Comparison of ENCODE assay signal across 8 cellular contexts in genomic region chr1:145464708-145465336, GRCh38. TPM values are rescaled to one million over a fixed set of nuclear protein-coding genes. Genes with fewer than 3 reads are reported as not detected.
A peak's percentile ranks its signal among the peaks of the same experiment; 100 is the strongest.
DNase-seq lines count a peak whose midpoint lies in the region; ATAC-seq and TF ChIP-seq lines count a peak whose summit lies in the region.
"Not testable (repeated sequence)": the region's sequence is repeated elsewhere in the genome, so short reads cannot be mapped to it uniquely, and the experiment has no call there.

No MANE protein-coding gene starts in this region.

- H3K4me3 ChIP-seq in BJ (ENCODE audit: low read depth, low read length), result peak overlapping the region; percentile 39
- H3K4me3 ChIP-seq in Peyer's patch, result peak overlapping the region; percentile 32 to 50 (median 43)
- H3K4me3 ChIP-seq in esophagus (ENCODE audit: low read depth in 1 of 2, low read length in 2 of 2), result peak overlapping the region; percentile 40 to 49

- H3K27me3 Mint-ChIP-seq in activated naive CD8-positive, alpha-beta T cell treated with anti-CD3 and anti-CD28 coated beads, Interleukin-2, amount 10 ng/mL, durations not matched to agents 7 days and 5 days, result peaks cover 30% of the 10 kb centered on the region
- peaks cover 27% of the 10 kb centered on the region for H3K27me3 Mint-ChIP-seq in mesothelial cell of epicardium (ENCODE audit: low read depth)
- H3K27me3 Mint-ChIP-seq in stimulated activated memory B cell treated with anti-CD40 and anti-IgM and Interleukin-4, amounts not matched to agents 10 μg/mL and 1 μg/mL and 100 μg/mL, for 72 hours, result not testable (repeated sequence)

- 11 to 12% methylated on average over 4 to 5 of the region's 21 CpGs for WGBS in esophagus, 2 donors

- H3K4me3 Mint-ChIP-seq in activated naive CD8-positive, alpha-beta T cell treated with anti-CD3 and anti-CD28 coated beads, Interleukin-2, amount 10 ng/mL, durations not matched to agents 7 days and 5 days, result peak overlapping the region; percentile 87
- H3K4me3 Mint-ChIP-seq in mesothelial cell of epicardium, result peak overlapping the region; percentile 74
- H3K4me3 Mint-ChIP-seq in stimulated activated memory B cell treated with anti-CD40 and anti-IgM and Interleukin-4, amounts not matched to agents 10 μg/mL and 1 μg/mL and 100 μg/mL, for 72 hours, result peak overlapping the region; percentile 78

- H3K9me3 ChIP-seq in Peyer's patch; esophagus (ENCODE audit: control insufficient read depth in 2 of 2, insufficient read depth in 1 of 2, low read depth in 1 of 2, low read length in 1 of 2): not testable (repeated sequence)

- peak overlapping the region; percentile 93 for H3K27ac Mint-ChIP-seq in activated naive CD8-positive, alpha-beta T cell treated with anti-CD3 and anti-CD28 coated beads, Interleukin-2, amount 10 ng/mL, durations not matched to agents 7 days and 5 days
- peak overlapping the region; percentile 96 for H3K27ac Mint-ChIP-seq in mesothelial cell of epicardium
- peak overlapping the region; percentile 95 for H3K27ac Mint-ChIP-seq in stimulated activated memory B cell treated with anti-CD40 and anti-IgM and Interleukin-4, amounts not matched to agents 10 μg/mL and 1 μg/mL and 100 μg/mL, for 72 hours

- POLR2A ChIA-PET in BJ (lab: Charles Lee), result not testable (repeated sequence)
- POLR2A ChIA-PET in activated naive CD8-positive, alpha-beta T cell treated with anti-CD3 and anti-CD28 coated beads, Interleukin-2, amount 10 ng/mL, durations not matched to agents 7 days and 5 days (lab: Charles Lee), result interaction anchor here (0.6 to 0.9 kb wide), 4 partner anchors 177 to 912 kb away, joined by 3 to 10 read pairs (median 4); partner anchors contain the start of gene RBM8A

- not testable (repeated sequence) for H3K9me3 Mint-ChIP-seq in activated naive CD8-positive, alpha-beta T cell treated with anti-CD3 and anti-CD28 coated beads, Interleukin-2, amount 10 ng/mL, durations not matched to agents 7 days and 5 days; mesothelial cell of epicardium; stimulated activated memory B cell treated with anti-CD40 and anti-IgM and Interleukin-4, amounts not matched to agents 10 μg/mL and 1 μg/mL and 100 μg/mL, for 72 hours

- not testable (repeated sequence) for TF ChIP-seq CTCF in BJ (IDR thresholded peaks at IDR 0.05; ENCODE audit: insufficient read depth, low read depth, low read length); Peyer's patch (IDR thresholded peaks at IDR 0.05); mesothelial cell of epicardium (IDR thresholded peaks at IDR 0.05; ENCODE audit: unreplicated experiment)

- not testable (repeated sequence) for TF ChIP-seq POLR2A in Peyer's patch (IDR thresholded peaks at IDR 0.05)

- not testable (repeated sequence) for H3K36me3 ChIP-seq in BJ (ENCODE audit: control insufficient read depth, insufficient read depth, low read length); Peyer's patch; esophagus (ENCODE audit: control insufficient read depth in 2 of 2, insufficient read depth in 2 of 2, low read length in 1 of 2)

- peak; percentile 1 for ATAC-seq in GM21529 (IDR thresholded peaks at IDR 0.05; ENCODE audit: unreplicated experiment)
- ATAC-seq in HG03135 (IDR thresholded peaks at IDR 0.05; ENCODE audit: unreplicated experiment), result peak; percentile 18
- ATAC-seq in activated naive CD8-positive, alpha-beta T cell treated with anti-CD3 and anti-CD28 coated beads, Interleukin-2, amount 10 ng/mL, durations not matched to agents 7 days and 5 days (ENCODE audit: low read depth), result not testable (repeated sequence)
- peak; percentile 63 for ATAC-seq in stimulated activated memory B cell treated with anti-CD40 and anti-IgM and Interleukin-4, amounts not matched to agents 10 μg/mL and 1 μg/mL and 100 μg/mL, for 72 hours

- not testable (repeated sequence) for H3K4me1 ChIP-seq in Peyer's patch; esophagus (ENCODE audit: control insufficient read depth in 2 of 2, insufficient read depth in 2 of 2, low read length in 1 of 2)

- not testable (repeated sequence) for H3K4me1 Mint-ChIP-seq in activated naive CD8-positive, alpha-beta T cell treated with anti-CD3 and anti-CD28 coated beads, Interleukin-2, amount 10 ng/mL, durations not matched to agents 7 days and 5 days; mesothelial cell of epicardium; stimulated activated memory B cell treated with anti-CD40 and anti-IgM and Interleukin-4, amounts not matched to agents 10 μg/mL and 1 μg/mL and 100 μg/mL, for 72 hours

- H3K36me3 Mint-ChIP-seq in activated naive CD8-positive, alpha-beta T cell treated with anti-CD3 and anti-CD28 coated beads, Interleukin-2, amount 10 ng/mL, durations not matched to agents 7 days and 5 days; mesothelial cell of epicardium; stimulated activated memory B cell treated with anti-CD40 and anti-IgM and Interleukin-4, amounts not matched to agents 10 μg/mL and 1 μg/mL and 100 μg/mL, for 72 hours: not testable (repeated sequence)

- not testable (repeated sequence) for H3K27me3 ChIP-seq in BJ (ENCODE audit: control insufficient read depth, insufficient read depth, low read length); Peyer's patch; esophagus (ENCODE audit: control insufficient read depth in 1 of 2, insufficient read depth in 2 of 2, low read length in 2 of 2)

- CTCF ChIA-PET in BJ (lab: Yijun Ruan, JAX), result not testable (repeated sequence)

- not testable (repeated sequence) for DNase-seq in BJ (ENCODE audit: low read depth); Peyer's patch; activated naive CD8-positive, alpha-beta T cell treated with anti-CD3 and anti-CD28 coated beads, Interleukin-2, amount 10 ng/mL, durations not matched to agents 7 days and 5 days; mesothelial cell of epicardium (ENCODE audit: low spot score in 2 of 2, unreplicated experiment in 2 of 2)

- H3K27ac ChIP-seq in Peyer's patch; esophagus (ENCODE audit: low read depth in 2 of 2, low read length in 1 of 2): not testable (repeated sequence)

RNA-seq across cellular contexts. Expression of gene NBPF20, which starts 39.4 kb away (rescaled TPM):
- polyA plus RNA-seq in BJ (2011; rRNA removed) (1.4 and 2.1 TPM in 2 replicates), esophagus (under 1 TPM; 0.46 to 0.47 TPM)
- polyA minus RNA-seq in BJ (2011; rRNA and poly(A)+ RNA removed), result 1.5 and 2.6 TPM in 2 replicates
- total RNA-seq in Peyer's patch (10 to 100 TPM in 1 of 4 donors, 1 to 10 TPM in 3; 1.6 to 10.7 (median 5.5) TPM), mesothelial cell of epicardium (4.5 to 5.0 TPM (median 4.9 TPM) in 3 replicates)
- total RNA-seq in activated naive CD8-positive, alpha-beta T cell treated with anti-CD3 and anti-CD28 coated beads, Interleukin-2, amount 10 ng/mL, durations not matched to agents 7 days and 5 days, result 1 to 10 TPM in 1 of 2 experiments, under 1 TPM in 1; 0.99 to 1.4 TPM
